In genomic region chr3:122469659-122470058, GRCh38 we compare ENCODE assay signal across 13 cellular contexts. TPM values are rescaled to one million over a fixed set of nuclear protein-coding genes. Genes with fewer than 3 reads are reported as not detected.
DNase-seq lines count a peak whose midpoint lies in the region; TF ChIP-seq lines count a peak whose summit lies in the region.
"Had no signal": no experiment of that assay in that cellular context is flagged by ENCODE, and none has a peak within 500 bp of the region (broad histone marks: within the 10 kb centered on the region; RNA-seq: fewer than 3 reads in every experiment).

No MANE protein-coding gene starts in this region.

- H3K9ac ChIP-seq in KMS-11 = no peak overlapping the region

- intact Hi-C loops in CD14-positive monocyte (cut with micrococcal nuclease) = loop anchor here in 1 of 2 donors (10.0 kb wide), 1 partner anchor 45 kb away; the partner anchor contains the start of gene KPNA1

- H3K36me3 Mint-ChIP-seq in activated T-cell treated with anti-CD3 and anti-CD28 coated beads, Interleukin-2, amount 50 U/mL, for 24 hours (ENCODE audit: low read depth) = peaks cover 37% of the 10 kb centered on the region
- H3K36me3 Mint-ChIP-seq in neural crest cell (ENCODE audit: low read depth) = peaks cover 14% of the 10 kb centered on the region
- peaks cover 22 to 24% of the 10 kb centered on the region in 2 donors for H3K36me3 Mint-ChIP-seq in CD14-positive monocyte

- H3K36me3 ChIP-seq in KMS-11 (ENCODE audit: insufficient read depth) (0 out of 2 replicates have a peak, but pooled peaks cover 4% of the 10 kb centered on the region), ectodermal cell (ENCODE audit: control insufficient read depth, insufficient read depth, low read length) (peaks cover 5% of the 10 kb centered on the region)
- H3K36me3 ChIP-seq: colonic mucosa had no signal

- no peaks in the 10 kb centered on the region for H3K27me3 Mint-ChIP-seq in activated T-cell treated with anti-CD3 and anti-CD28 coated beads, Interleukin-2, amount 50 U/mL, for 24 hours
- H3K27me3 Mint-ChIP-seq in neural crest cell (ENCODE audit: low read depth) (no peaks in the 10 kb centered on the region), CD14-positive monocyte (ENCODE audit: low read depth in 3 of 3) (no peaks in the 10 kb centered on the region)
- H3K27me3 Mint-ChIP-seq: CD8-positive, alpha-beta memory T cell had no signal

- H3K4me3 Mint-ChIP-seq in activated T-cell treated with anti-CD3 and anti-CD28 coated beads, Interleukin-2, amount 50 U/mL, for 24 hours = no peak overlapping the region
- H3K4me3 Mint-ChIP-seq in neural crest cell = no peak overlapping the region
- no peak overlapping the region for H3K4me3 Mint-ChIP-seq in CD14-positive monocyte
- H3K4me3 Mint-ChIP-seq: CD8-positive, alpha-beta memory T cell had no signal

- no peaks in the 10 kb centered on the region for H3K9me3 ChIP-seq in ectodermal cell (ENCODE audit: control insufficient read depth, low read length)
- H3K9me3 ChIP-seq: colonic mucosa, esophagus squamous epithelium had no signal

- WGBS in ectodermal cell, 2 experiments = 44 to 64% methylated on average over 1 of the region's 1 CpG

- no peak overlapping the region for H3K27ac ChIP-seq in KMS-11
- H3K27ac ChIP-seq in ectodermal cell (ENCODE audit: insufficient read depth, low read depth, low read length, poor library complexity, severe bottlenecking) = peak overlapping the region; percentile 53
- H3K27ac ChIP-seq: colonic mucosa, esophagus squamous epithelium had no signal

- no peaks in the 10 kb centered on the region for H3K27me3 ChIP-seq in KMS-11 (ENCODE audit: insufficient read depth, low read depth)
- no peaks in the 10 kb centered on the region for H3K27me3 ChIP-seq in ectodermal cell (ENCODE audit: control insufficient read depth, insufficient read depth, low read length, poor library complexity, severe bottlenecking)
- H3K27me3 ChIP-seq: colonic mucosa, esophagus squamous epithelium had no signal

- 0 out of 2 replicates have a peak, but pooled peaks cover 7% of the 10 kb centered on the region for H4K20me1 ChIP-seq in KMS-11 (ENCODE audit: insufficient read depth)

- H3K4me1 ChIP-seq in KMS-11 (ENCODE audit: low read depth, poor library complexity, severe bottlenecking) (peaks cover 14% of the 10 kb centered on the region), ectodermal cell (ENCODE audit: control insufficient read depth, insufficient read depth, low read length) (no peaks in the 10 kb centered on the region)
- H3K4me1 ChIP-seq: colonic mucosa, esophagus squamous epithelium had no signal

- peak overlapping the region; percentile 4 for H3K27ac Mint-ChIP-seq in activated T-cell treated with anti-CD3 and anti-CD28 coated beads, Interleukin-2, amount 50 U/mL, for 24 hours
- H3K27ac Mint-ChIP-seq in neural crest cell (ENCODE audit: unreplicated experiment) (peak overlapping the region; percentile 81), CD14-positive monocyte (peak overlapping the region in 1 of 7 donors; percentile 72)

- H3K4me2 ChIP-seq in KMS-11 = peak overlapping the region; percentile 7; the same call in 1 of the 2 replicates

- H3K4me3 ChIP-seq in KMS-11 (IDR thresholded peaks at IDR 0.05; ENCODE audit: insufficient read depth, low read depth, low read length) (no peak overlapping the region), ectodermal cell (ENCODE audit: insufficient read depth, low read depth, low read length) (no peak overlapping the region)
- H3K4me3 ChIP-seq: colonic mucosa, esophagus squamous epithelium had no signal

- no peak overlapping the region for H2AFZ ChIP-seq in KMS-11 (ENCODE audit: low read depth)

- no peaks in the 10 kb centered on the region for H3K9me3 Mint-ChIP-seq in activated T-cell treated with anti-CD3 and anti-CD28 coated beads, Interleukin-2, amount 50 U/mL, for 24 hours
- H3K9me3 Mint-ChIP-seq in neural crest cell = peaks cover 7% of the 10 kb centered on the region
- H3K9me3 Mint-ChIP-seq in CD14-positive monocyte = no peaks in the 10 kb centered on the region
- H3K9me3 Mint-ChIP-seq: CD8-positive, alpha-beta memory T cell had no signal

- no peak for TF ChIP-seq CTCF in KMS-11 (conservative IDR thresholded peaks at IDR 0.05; ENCODE audit: low read depth, low read length)
- TF ChIP-seq CTCF in neural crest cell (conservative IDR thresholded peaks at IDR 0.05) = no peak
- no peak for TF ChIP-seq CTCF in CD14-positive monocyte (IDR thresholded peaks at IDR 0.05)

- H3K79me2 ChIP-seq in KMS-11 (ENCODE audit: insufficient read depth, low read depth) = peaks cover 35% of the 10 kb centered on the region; the same call in 1 of the 2 replicates

- DNase-seq in activated T-cell treated with anti-CD3 and anti-CD28 coated beads, Interleukin-2, amount 50 U/mL, for 24 hours = no peak
- DNase-seq in activated T-cell treated with anti-CD3 and anti-CD28 coated beads for 4 hours = no peak
- no peak for DNase-seq in neural crest cell (ENCODE audit: low read depth, low spot score)
- no peak for DNase-seq in dedifferentiated amniotic fluid mesenchymal stem cell (ENCODE audit: extremely low spot score)
- DNase-seq in effector CD4-positive, alpha-beta T cell = no peak
- no peak for DNase-seq in CD14-positive monocyte (ENCODE audit: low spot score)
- DNase-seq: activated naive CD4-positive, alpha-beta T cell treated with Interleukin-2 at 50 U/mL for 16 hours; colonic mucosa; esophagus squamous epithelium; hippocampal formation had no signal

- H3K4me1 Mint-ChIP-seq in activated T-cell treated with anti-CD3 and anti-CD28 coated beads, Interleukin-2, amount 50 U/mL, for 24 hours (ENCODE audit: low read depth) = peaks cover 67% of the 10 kb centered on the region
- peaks cover 26% of the 10 kb centered on the region for H3K4me1 Mint-ChIP-seq in neural crest cell
- H3K4me1 Mint-ChIP-seq in CD14-positive monocyte = peaks cover 9% of the 10 kb centered on the region

RNA-seq across cellular contexts. Expression of gene KPNA1, which starts 45.1 kb away (rescaled TPM):
- 56.8 TPM for polyA plus RNA-seq in ectodermal cell (2013, experiment 1 of 4)
- polyA plus RNA-seq in ectodermal cell (2013, experiment 2 of 4) = 58.8 TPM
- polyA plus RNA-seq in ectodermal cell (2013, experiment 3 of 4) = 41.9 TPM
- polyA plus RNA-seq in ectodermal cell (2013, experiment 4 of 4) = 48.6 TPM
- total RNA-seq in neural crest cell = 86.5 and 86.8 TPM in 2 replicates
- 10 to 100 TPM; 38.5 to 41.2 TPM for polyA plus RNA-seq in CD14-positive monocyte

RNA-seq across cellular contexts. Expression of gene WDR5B, which starts 53.8 kb away (rescaled TPM):
- 7.7 TPM for polyA plus RNA-seq in ectodermal cell (2013, experiment 1 of 4)
- polyA plus RNA-seq in ectodermal cell (2013, experiment 2 of 4) = 8.6 TPM
- 7.0 TPM for polyA plus RNA-seq in ectodermal cell (2013, experiment 3 of 4)
- 8.6 TPM for polyA plus RNA-seq in ectodermal cell (2013, experiment 4 of 4)
- 6.8 and 7.3 TPM in 2 replicates for total RNA-seq in neural crest cell
- polyA plus RNA-seq in CD14-positive monocyte = under 1 TPM; 0.85 TPM
